Comparison of ENCODE assay signal across 26 cellular contexts in genomic region chr6:17251953-17252352, GRCh38.
"Had no signal": no experiment of that assay in that cellular context is flagged by ENCODE, and none has a peak within 500 bp of the region (broad histone marks: within the 10 kb centered on the region; RNA-seq: fewer than 3 reads in every experiment).

No MANE protein-coding gene starts in this region.

- DNase-seq: stimulated activated CD4-positive, alpha-beta T cell treated with anti-CD3 and anti-CD28 coated beads, Interleukin-2, amount 100 ng/mL, for 48 hours; stimulated activated CD4-positive, alpha-beta T cell treated with anti-CD3 and anti-CD28 coated beads, Interleukin-4, amount 100 ng/mL, for 1 hour; stimulated activated CD4-positive, alpha-beta T cell treated with anti-CD3 and anti-CD28 coated beads, Interleukin-4, amount 100 ng/mL, for 24 hours; stimulated activated CD4-positive, alpha-beta T cell treated with anti-CD3 and anti-CD28 coated beads, Interleukin-4, amount 100 ng/mL, for 4 hours; stimulated activated CD8-positive, alpha-beta memory T cell treated with anti-CD3 and anti-CD28 coated beads, Interleukin-4, amount 100 ng/mL, for 48 hours; stimulated activated naive B cell treated with anti-CD40 and anti-IgM and Interleukin-4, amounts not matched to agents 10 μg/mL and 1 μg/mL and 100 μg/mL, for 72 hours; stimulated activated naive CD4-positive, alpha-beta T cell; stimulated activated naive CD4-positive, alpha-beta T cell treated with Interleukin-2 at 50 U/mL for 16 hours; stimulated activated naive CD8-positive, alpha-beta T cell treated with anti-CD3 and anti-CD28 coated beads, Interleukin-15, amount 100 ng/mL, for 72 hours; stimulated activated naive CD8-positive, alpha-beta T cell treated with anti-CD3 and anti-CD28 coated beads, Interleukin-15, Interleukin-2, amounts not matched to agents 100 U/mL and 50 U/mL, for 24 hours; stomach; substantia nigra; testis; thyroid gland; tibial artery; transverse colon; trophoblast cell; upper lobe of left lung; upper lobe of right lung; uterus had no signal

- H3K9me3 ChIP-seq: stomach, suprapubic skin, testis, thoracic aorta, thyroid gland, tibial artery, transverse colon, upper lobe of left lung, upper lobe of right lung, uterus, vagina had no signal

- H3K27ac ChIP-seq: stomach, suprapubic skin, testis, thoracic aorta, thyroid gland, tibial artery, tibial nerve, transverse colon, upper lobe of left lung, upper lobe of right lung, uterus, vagina had no signal

- H3K4me1 ChIP-seq: stomach, suprapubic skin, testis, thyroid gland, tibial artery, tibial nerve, upper lobe of left lung, upper lobe of right lung, uterus, vagina had no signal

- H3K27me3 ChIP-seq: stomach, testis, thyroid gland, tibial artery, tibial nerve, transverse colon, upper lobe of left lung, upper lobe of right lung, uterus, vagina had no signal

- H3K4me3 ChIP-seq: stomach, suprapubic skin, testis, thoracic aorta, thyroid gland, tibial artery, tibial nerve, transverse colon, upper lobe of left lung, upper lobe of right lung, uterus, vagina had no signal

- ATAC-seq: stimulated activated effector memory CD8-positive, alpha-beta T cell treated with anti-CD3 and anti-CD28 coated beads, Interleukin-12 subunit alpha, Interleukin-12 subunit beta, amount 100 ng/mL, for 72 hours; stimulated activated memory B cell treated with anti-CD40 and anti-IgM and Interleukin-4, amounts not matched to agents 10 μg/mL and 1 μg/mL and 100 μg/mL, for 72 hours; stimulated activated naive B cell treated with anti-CD40 and anti-IgM and Interleukin-4, amounts not matched to agents 10 μg/mL and 1 μg/mL and 100 μg/mL, for 72 hours; stimulated activated naive CD8-positive, alpha-beta T cell treated with anti-CD3 and anti-CD28 coated beads, Interleukin-15, amount 100 ng/mL, for 72 hours; stimulated activated naive CD8-positive, alpha-beta T cell treated with anti-CD3 and anti-CD28 coated beads, Interleukin-15, Interleukin-2, amounts not matched to agents 100 U/mL and 50 U/mL, for 24 hours; upper lobe of right lung had no signal

- H3K36me3 ChIP-seq: stomach, suprapubic skin, thoracic aorta, thyroid gland, tibial artery, tibial nerve, transverse colon, upper lobe of left lung, upper lobe of right lung, uterus, vagina had no signal
